Comparison of ENCODE assay signal across 19 cellular contexts in the genomic region with DNA sequence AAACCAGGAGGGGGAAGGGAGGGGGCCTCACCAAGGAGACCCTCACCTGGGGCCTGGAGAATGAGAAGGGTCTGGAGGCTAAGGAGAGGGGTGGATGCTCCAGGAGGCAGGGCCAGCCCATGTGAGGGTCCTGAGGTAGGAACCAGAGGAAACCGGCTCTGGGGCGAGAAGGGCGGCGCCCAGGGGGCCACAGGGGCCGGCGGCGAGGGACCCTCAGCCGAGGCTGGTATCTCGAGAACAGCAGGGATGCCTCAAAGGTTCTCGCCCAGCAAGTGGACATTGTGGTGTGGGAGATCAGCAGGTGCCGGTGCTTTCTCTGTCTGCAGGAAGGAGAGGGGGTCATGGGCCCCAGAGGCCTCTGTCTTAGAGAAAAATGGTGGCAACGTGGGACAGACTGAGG. TPM values are rescaled to one million over a fixed set of nuclear protein-coding genes. Genes with fewer than 3 reads are reported as not detected.
DNase-seq lines count a peak whose midpoint lies in the region; ATAC-seq and TF ChIP-seq lines count a peak whose summit lies in the region.
"Had no signal": no experiment of that assay in that cellular context is flagged by ENCODE, and none has a peak within 500 bp of the region (broad histone marks: within the 10 kb centered on the region; RNA-seq: fewer than 3 reads in every experiment).

No MANE protein-coding gene starts in this region.

- ATAC-seq in heart left ventricle = no peak

- DNase-seq in heart left ventricle (no peak), right atrium auricular region (ENCODE audit: low spot score) (no peak), adipocyte (ENCODE audit: low read depth) (no peak), nephron progenitor cell (no peak), vagina (ENCODE audit: extremely low spot score in 2 of 2) (no peak), stomach (no peak), A172 (ENCODE audit: low spot score) (no peak), ascending aorta (ENCODE audit: low spot score in 2 of 2) (no peak)
- DNase-seq: 8988T; CD8-positive, alpha-beta memory T cell; Kasumi-1; MG63; NCI-H1092; NCI-H1436 treated with DMSO at 0.1 percent for 48 hours; NCI-H345 had no signal

- peak overlapping the region in 11 of 12 donors; percentile 57 to 78 (median 66) for H3K27ac ChIP-seq in heart left ventricle
- H3K27ac ChIP-seq in right atrium auricular region = peak overlapping the region in 1 of 2 donors; percentile 17
- H3K27ac ChIP-seq in vagina = peak overlapping the region; percentile 69
- no peak overlapping the region for H3K27ac ChIP-seq in stomach
- no peak overlapping the region for H3K27ac ChIP-seq in ascending aorta
- H3K27ac ChIP-seq: GM23248, PC-9, RWPE1 had no signal

- H3K4me1 Mint-ChIP-seq in nephron progenitor cell = peaks cover 66% of the 10 kb centered on the region
- H3K4me1 Mint-ChIP-seq: CD8-positive, alpha-beta memory T cell had no signal

- TF ChIP-seq CTCF in heart left ventricle (IDR thresholded peaks at IDR 0.05) (no peak), right atrium auricular region (IDR thresholded peaks at IDR 0.05) (no peak), nephron progenitor cell (IDR thresholded peaks at IDR 0.05) (no peak), vagina (IDR thresholded peaks at IDR 0.05) (no peak), stomach (IDR thresholded peaks at IDR 0.05) (no peak), ascending aorta (IDR thresholded peaks at IDR 0.05) (no peak)

- intact Hi-C loops in heart left ventricle (cut with DNase I) = loop anchor here in 1 of 10 donors (5.0 kb wide), 1 partner anchor 45 kb away; no protein-coding TSS in a partner anchor
- intact Hi-C loops in vagina (cut with DNase I) = no loop called here
- intact Hi-C loops in stomach (cut with DNase I; ENCODE audit: low total_unique reads) = no loop called here
- intact Hi-C loops in ascending aorta (cut with DNase I) = no loop called here

- peaks cover 8% of the 10 kb centered on the region for H3K27me3 Mint-ChIP-seq in nephron progenitor cell (ENCODE audit: low read depth, poor library complexity)
- H3K27me3 Mint-ChIP-seq: CD8-positive, alpha-beta memory T cell had no signal

- H3K4me1 ChIP-seq in heart left ventricle (peaks cover 6 to 50% (median 25%) of the 10 kb centered on the region in 12 donors), right atrium auricular region (peaks cover 0 to 31% of the 10 kb centered on the region in 2 donors), adipocyte (ENCODE audit: control insufficient read depth, insufficient read depth, low read length) (peaks cover 6% of the 10 kb centered on the region), vagina (peaks cover 16% of the 10 kb centered on the region), stomach (peaks cover 16 to 22% (median 19%) of the 10 kb centered on the region in 4 donors), ascending aorta (no peaks in the 10 kb centered on the region)
- H3K4me1 ChIP-seq: BE2C had no signal

- no peaks in the 10 kb centered on the region for H3K36me3 ChIP-seq in heart left ventricle
- no peaks in the 10 kb centered on the region for H3K36me3 ChIP-seq in right atrium auricular region
- H3K36me3 ChIP-seq in adipocyte (ENCODE audit: control insufficient read depth, insufficient read depth, low read length, severe bottlenecking) = no peaks in the 10 kb centered on the region
- H3K36me3 ChIP-seq in vagina = no peaks in the 10 kb centered on the region
- no peaks in the 10 kb centered on the region for H3K36me3 ChIP-seq in stomach
- no peaks in the 10 kb centered on the region for H3K36me3 ChIP-seq in ascending aorta
- H3K36me3 ChIP-seq: BE2C, MG63 had no signal

- TF ChIP-seq EP300 in stomach (IDR thresholded peaks at IDR 0.05) = no peak

- H3K4me3 ChIP-seq in heart left ventricle (no peak overlapping the region), right atrium auricular region (no peak overlapping the region), adipocyte (ENCODE audit: low read length) (no peak overlapping the region), vagina (no peak overlapping the region), stomach (no peak overlapping the region), ascending aorta (no peak overlapping the region)
- H3K4me3 ChIP-seq: GM23248, MG63, PC-9 had no signal

- no peaks in the 10 kb centered on the region for H3K36me3 Mint-ChIP-seq in nephron progenitor cell (ENCODE audit: low read depth)
- H3K36me3 Mint-ChIP-seq: CD8-positive, alpha-beta memory T cell had no signal

- no peaks in the 10 kb centered on the region for H3K9me3 Mint-ChIP-seq in nephron progenitor cell
- H3K9me3 Mint-ChIP-seq: CD8-positive, alpha-beta memory T cell had no signal

- peak overlapping the region; percentile 75 for H3K27ac Mint-ChIP-seq in nephron progenitor cell

- H3K9ac ChIP-seq in adipocyte (ENCODE audit: low read length) = peak overlapping the region; percentile 58
- H3K9ac ChIP-seq: GM23248 had no signal

- H3K9me3 ChIP-seq in heart left ventricle (no peaks in the 10 kb centered on the region), right atrium auricular region (no peaks in the 10 kb centered on the region), adipocyte (ENCODE audit: control insufficient read depth, low read length) (no peaks in the 10 kb centered on the region), vagina (no peaks in the 10 kb centered on the region), stomach (no peaks in the 10 kb centered on the region), ascending aorta (no peaks in the 10 kb centered on the region)
- H3K9me3 ChIP-seq: BE2C, MG63 had no signal

- 79 to 82% (median 80%) methylated on average over 12 of the region's 12 CpGs for WGBS in heart left ventricle, 4 donors
- 70 to 81% (median 73%) methylated on average over 12 of the region's 12 CpGs for WGBS in stomach, 5 donors

- TF ChIP-seq POLR2A in heart left ventricle (IDR thresholded peaks at IDR 0.05) (no peak), vagina (IDR thresholded peaks at IDR 0.05) (no peak), stomach (IDR thresholded peaks at IDR 0.05) (no peak)

- H3K4me3 Mint-ChIP-seq in nephron progenitor cell = peak overlapping the region; percentile 7
- H3K4me3 Mint-ChIP-seq: CD8-positive, alpha-beta memory T cell had no signal

- H3K27me3 ChIP-seq in heart left ventricle (no peaks in the 10 kb centered on the region), right atrium auricular region (no peaks in the 10 kb centered on the region), adipocyte (replicated peaks; ENCODE audit: control insufficient read depth, insufficient read depth, low read length) (peaks cover 32% of the 10 kb centered on the region), vagina (no peaks in the 10 kb centered on the region), stomach (no peaks in the 10 kb centered on the region), ascending aorta (no peaks in the 10 kb centered on the region)
- H3K27me3 ChIP-seq: BE2C, MG63 had no signal

RNA-seq across cellular contexts. Expression of a gene that starts 47.9 kb away (rescaled TPM):
- total RNA-seq in heart left ventricle = 10 to 100 TPM; 18.8 to 39.1 (median 33.4) TPM
- polyA plus RNA-seq in heart left ventricle = 10 to 100 TPM; 31.4 to 42.5 TPM
- 10 to 100 TPM; 17.2 to 28.7 TPM for total RNA-seq in right atrium auricular region
- 67.3 TPM for total RNA-seq in vagina
- total RNA-seq in stomach = 10 to 100 TPM; 10.5 to 99.1 (median 14.2) TPM
- polyA plus RNA-seq in stomach = 10 to 100 TPM; 41.7 to 51.0 (median 42.9) TPM
- total RNA-seq in A172 (2014; rRNA removed; shearing (Covaris generic)) = 32.5 and 40.5 TPM in 2 replicates
- total RNA-seq in ascending aorta = 18.1 TPM

Comparison
In these comparisons a context has a peak if more than half of its experiments do, and no peak if none do; other contexts are left out.
1. H3K27ac ChIP-seq: peak in heart left ventricle (11 of 12) and vagina (single experiment); none in stomach (0 of 5) and ascending aorta (0 of 2).